Comparison of ENCODE assay signal across 16 cellular contexts in genomic region chr15:40796041-40796440, GRCh38. TPM values are rescaled to one million over a fixed set of nuclear protein-coding genes. Genes with fewer than 3 reads are reported as not detected.
"Had no signal": no experiment of that assay in that cellular context is flagged by ENCODE, and none has a peak within 500 bp of the region (broad histone marks: within the 10 kb centered on the region; RNA-seq: fewer than 3 reads in every experiment).

No MANE protein-coding gene starts in this region.

- H3K4me3 ChIP-seq: lung, prostate gland, sigmoid colon, uterus had no signal

- H3K9me3 Mint-ChIP-seq: activated CD4-positive, alpha-beta memory T cell treated with anti-CD3 and anti-CD28 coated beads for 36 hours; natural killer cell had no signal

- DNase-seq: activated CD4-positive, alpha-beta memory T cell treated with anti-CD3 and anti-CD28 coated beads for 36 hours; activated T-cell treated with anti-CD3 and anti-CD28 coated beads, Interleukin-2, amount 50 U/mL, for 48 hours; effector CD4-positive, alpha-beta T cell; hippocampal formation; natural killer cell; occipital lobe; sigmoid colon; stimulated activated CD4-positive, alpha-beta T cell treated with anti-CD3 and anti-CD28 coated beads, Interleukin-4, amount 100 ng/mL, for 1 hour; stimulated activated CD8-positive, alpha-beta memory T cell treated with anti-CD3 and anti-CD28 coated beads, Interleukin-4, amount 100 ng/mL, for 48 hours; SW 1271; T-helper 9 cell; uterus had no signal

- H3K36me3 ChIP-seq: prostate gland, uterus had no signal

- H3K36me3 Mint-ChIP-seq: natural killer cell had no signal

- H3K27me3 ChIP-seq: sigmoid colon, uterus had no signal

- H3K27ac Mint-ChIP-seq: activated CD4-positive, alpha-beta memory T cell treated with anti-CD3 and anti-CD28 coated beads for 36 hours had no signal

- H3K27ac ChIP-seq: prostate gland, sigmoid colon, uterus had no signal

- H3K9me3 ChIP-seq: prostate gland, sigmoid colon, uterus had no signal

- H3K4me1 ChIP-seq: prostate gland, uterus had no signal

- H3K27me3 Mint-ChIP-seq: activated CD4-positive, alpha-beta memory T cell treated with anti-CD3 and anti-CD28 coated beads for 36 hours had no signal

- H3K4me3 Mint-ChIP-seq: activated CD4-positive, alpha-beta memory T cell treated with anti-CD3 and anti-CD28 coated beads for 36 hours; natural killer cell had no signal

- ATAC-seq: natural killer cell had no signal

RNA-seq across cellular contexts. Expression of gene C15orf62, which starts 26.3 kb away (rescaled TPM):
- total RNA-seq: occipital lobe had no signal

RNA-seq across cellular contexts. Expression of gene PPP1R14D, which starts 32.5 kb away (rescaled TPM):
- total RNA-seq: activated CD4-positive, alpha-beta memory T cell treated with anti-CD3 and anti-CD28 coated beads for 36 hours; aorta; bronchial epithelial cell; lung; natural killer cell; occipital lobe; sigmoid colon; uterus had no signal
